Comparison of ENCODE assay signal across 8 cellular contexts in the genomic region with DNA sequence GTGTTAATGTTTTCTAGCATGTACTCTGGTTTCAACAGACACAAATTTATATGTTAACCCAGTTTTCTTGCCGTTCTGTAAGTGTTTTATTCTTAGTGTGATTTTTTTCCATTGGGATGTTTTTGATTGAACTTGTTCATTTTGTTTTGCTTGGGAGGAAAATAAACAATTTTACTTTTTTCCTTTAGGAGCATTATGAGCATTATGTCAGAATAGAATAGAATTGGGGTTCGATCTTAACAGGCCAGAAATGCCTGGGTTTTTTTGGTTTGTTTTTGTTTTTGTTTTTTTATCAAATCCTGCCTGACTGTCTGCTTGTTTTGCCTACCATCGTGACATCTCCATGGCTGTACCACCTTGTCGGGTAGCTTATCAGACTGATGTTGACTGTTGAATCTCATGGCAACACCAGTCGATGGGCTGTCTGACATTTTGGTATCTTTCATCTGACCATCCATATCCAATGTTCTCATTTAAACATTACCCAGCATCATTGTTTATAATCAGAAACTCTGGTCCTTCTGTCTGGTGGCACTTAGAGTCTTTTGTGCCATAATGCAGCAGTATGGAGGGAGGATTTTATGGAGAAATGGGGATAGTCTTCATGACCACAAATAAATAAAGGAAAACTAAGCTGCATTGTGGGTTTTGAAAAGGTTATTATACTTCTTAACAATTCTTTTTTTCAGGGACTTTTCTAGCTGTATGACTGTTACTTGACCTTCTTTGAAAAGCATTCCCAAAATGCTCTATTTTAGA. TPM values are rescaled to one million over a fixed set of nuclear protein-coding genes. Genes with fewer than 3 reads are reported as not detected.
DNase-seq lines count a peak whose midpoint lies in the region; ATAC-seq and TF ChIP-seq lines count a peak whose summit lies in the region.

No MANE protein-coding gene starts in this region.

- peaks cover 0 to 14% of the 10 kb centered on the region in 2 donors for H3K36me3 ChIP-seq in gastroesophageal sphincter

- peaks cover 4 to 83% (median 10%) of the 10 kb centered on the region in 3 donors for H3K4me1 ChIP-seq in gastroesophageal sphincter

- ATAC-seq in WTC11 = no peak
- no peak for ATAC-seq in gastroesophageal sphincter

- CTCF ChIA-PET in WTC11 (lab: Charles Lee) = interaction anchor here (0.7 to 2.5 kb wide), 6 partner anchors 9 to 196 kb away, joined by 3 to 13 read pairs (median 5); no protein-coding TSS in a partner anchor

- H3K27ac Mint-ChIP-seq in activated T-cell treated with anti-CD3 and anti-CD28 coated beads, Interleukin-2, amount 50 U/mL, for 24 hours = peak overlapping the region; percentile 100
- peak overlapping the region; percentile 99 for H3K27ac Mint-ChIP-seq in WTC11

- POLR2A ChIA-PET in WTC11 (lab: Charles Lee) = interaction anchor here (0.7 to 1.4 kb wide), 7 partner anchors 12 to 222 kb away, joined by 3 to 6 read pairs (median 5); a partner anchor contains a TSS

- no peaks in the 10 kb centered on the region for H3K27me3 Mint-ChIP-seq in activated T-cell treated with anti-CD3 and anti-CD28 coated beads, Interleukin-2, amount 50 U/mL, for 24 hours
- H3K27me3 Mint-ChIP-seq in WTC11 (ENCODE audit: low read depth) = no peaks in the 10 kb centered on the region

- H3K27me3 ChIP-seq in gastroesophageal sphincter = no peaks in the 10 kb centered on the region

- peak overlapping the region; percentile 96 for H3K4me3 Mint-ChIP-seq in activated T-cell treated with anti-CD3 and anti-CD28 coated beads, Interleukin-2, amount 50 U/mL, for 24 hours
- H3K4me3 Mint-ChIP-seq in WTC11 = peak overlapping the region; percentile 94

- TF ChIP-seq EP300 in gastroesophageal sphincter (IDR thresholded peaks at IDR 0.05) = no peak

- no peak for DNase-seq in activated T-cell treated with anti-CD3 and anti-CD28 coated beads, Interleukin-2, amount 50 U/mL, for 24 hours
- DNase-seq in activated T-cell treated with anti-CD3 and anti-CD28 coated beads, Interleukin-2, amount 50 U/mL, for 1 hour = no peak
- no peak for DNase-seq in WTC11 (ENCODE audit: low spot score)
- peak; percentile 49 for DNase-seq in stimulated activated CD8-positive, alpha-beta memory T cell treated with anti-CD3 and anti-CD28 coated beads, Interleukin-4, amount 100 ng/mL, for 48 hours
- DNase-seq in 8988T = no peak
- DNase-seq in NCI-H748 (lab: John Stamatoyannopoulos, UW; ENCODE audit: unreplicated experiment) = no peak
- no peak for DNase-seq in GOT3 (lab: John Stamatoyannopoulos, UW)

- peak overlapping the region; percentile 90 to 100 (median 94) for H3K27ac ChIP-seq in gastroesophageal sphincter

- peaks cover 69% of the 10 kb centered on the region for H3K36me3 Mint-ChIP-seq in activated T-cell treated with anti-CD3 and anti-CD28 coated beads, Interleukin-2, amount 50 U/mL, for 24 hours (ENCODE audit: low read depth)
- H3K36me3 Mint-ChIP-seq in WTC11 = peaks cover 52% of the 10 kb centered on the region

- no peaks in the 10 kb centered on the region for H3K9me3 ChIP-seq in gastroesophageal sphincter

- H3K4me1 Mint-ChIP-seq in activated T-cell treated with anti-CD3 and anti-CD28 coated beads, Interleukin-2, amount 50 U/mL, for 24 hours (ENCODE audit: low read depth) = peaks cover 58% of the 10 kb centered on the region
- H3K4me1 Mint-ChIP-seq in WTC11 = peaks cover 65% of the 10 kb centered on the region

- H3K9me3 Mint-ChIP-seq in activated T-cell treated with anti-CD3 and anti-CD28 coated beads, Interleukin-2, amount 50 U/mL, for 24 hours = no peaks in the 10 kb centered on the region
- no peaks in the 10 kb centered on the region for H3K9me3 Mint-ChIP-seq in WTC11

- TF ChIP-seq CTCF in WTC11 (IDR thresholded peaks at IDR 0.05) = no peak
- no peak for TF ChIP-seq CTCF in gastroesophageal sphincter (IDR thresholded peaks at IDR 0.05)

- peak overlapping the region; percentile 60 to 96 for H3K4me3 ChIP-seq in gastroesophageal sphincter

- TF ChIP-seq POLR2A in gastroesophageal sphincter (IDR thresholded peaks at IDR 0.05) = no peak

- WGBS in gastroesophageal sphincter (ENCODE audit: low coverage in 1 of 2), 2 donors = 18 to 19% methylated on average over 5 of the region's 5 CpGs

TF ChIP-seq in WTC11, 78 proteins besides CTCF, POLR2A, EP300 and RAD21:
- TF ChIP-seq, protein P1, sequence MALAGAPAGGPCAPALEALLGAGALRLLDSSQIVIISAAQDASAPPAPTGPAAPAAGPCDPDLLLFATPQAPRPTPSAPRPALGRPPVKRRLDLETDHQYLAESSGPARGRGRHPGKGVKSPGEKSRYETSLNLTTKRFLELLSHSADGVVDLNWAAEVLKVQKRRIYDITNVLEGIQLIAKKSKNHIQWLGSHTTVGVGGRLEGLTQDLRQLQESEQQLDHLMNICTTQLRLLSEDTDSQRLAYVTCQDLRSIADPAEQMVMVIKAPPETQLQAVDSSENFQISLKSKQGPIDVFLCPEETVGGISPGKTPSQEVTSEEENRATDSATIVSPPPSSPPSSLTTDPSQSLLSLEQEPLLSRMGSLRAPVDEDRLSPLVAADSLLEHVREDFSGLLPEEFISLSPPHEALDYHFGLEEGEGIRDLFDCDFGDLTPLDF (CRISPR knock-in tag; IDR thresholded peaks at IDR 0.05) = no peak
- TF ChIP-seq ESRRA (CRISPR knock-in tag; IDR thresholded peaks at IDR 0.05; ENCODE audit: borderline replicate concordance) (no peak), EMX1 (CRISPR knock-in tag; IDR thresholded peaks at IDR 0.05) (peak; percentile 28; the same call in 1 of the 2 replicates), PRRX2 (CRISPR knock-in tag; IDR thresholded peaks at IDR 0.05) (0 out of 2 replicates have a peak, but pooled peaks have one; percentile 55), ZNF121 (CRISPR knock-in tag; IDR thresholded peaks at IDR 0.05) (no peak), ZNF671 (CRISPR knock-in tag; IDR thresholded peaks at IDR 0.05) (peak; percentile 38; the same call in 1 of the 2 replicates), NR2C2 (CRISPR knock-in tag; IDR thresholded peaks at IDR 0.05) (no peak), NFATC4 (CRISPR knock-in tag; IDR thresholded peaks at IDR 0.05) (peak; percentile 19; the same call in 1 of the 2 replicates), RORB (CRISPR knock-in tag; IDR thresholded peaks at IDR 0.05) (no peak)
- TF ChIP-seq, protein P2, sequence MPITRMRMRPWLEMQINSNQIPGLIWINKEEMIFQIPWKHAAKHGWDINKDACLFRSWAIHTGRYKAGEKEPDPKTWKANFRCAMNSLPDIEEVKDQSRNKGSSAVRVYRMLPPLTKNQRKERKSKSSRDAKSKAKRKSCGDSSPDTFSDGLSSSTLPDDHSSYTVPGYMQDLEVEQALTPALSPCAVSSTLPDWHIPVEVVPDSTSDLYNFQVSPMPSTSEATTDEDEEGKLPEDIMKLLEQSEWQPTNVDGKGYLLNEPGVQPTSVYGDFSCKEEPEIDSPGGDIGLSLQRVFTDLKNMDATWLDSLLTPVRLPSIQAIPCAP (CRISPR knock-in tag; IDR thresholded peaks at IDR 0.05) = no peak
- TF ChIP-seq, protein P3, sequence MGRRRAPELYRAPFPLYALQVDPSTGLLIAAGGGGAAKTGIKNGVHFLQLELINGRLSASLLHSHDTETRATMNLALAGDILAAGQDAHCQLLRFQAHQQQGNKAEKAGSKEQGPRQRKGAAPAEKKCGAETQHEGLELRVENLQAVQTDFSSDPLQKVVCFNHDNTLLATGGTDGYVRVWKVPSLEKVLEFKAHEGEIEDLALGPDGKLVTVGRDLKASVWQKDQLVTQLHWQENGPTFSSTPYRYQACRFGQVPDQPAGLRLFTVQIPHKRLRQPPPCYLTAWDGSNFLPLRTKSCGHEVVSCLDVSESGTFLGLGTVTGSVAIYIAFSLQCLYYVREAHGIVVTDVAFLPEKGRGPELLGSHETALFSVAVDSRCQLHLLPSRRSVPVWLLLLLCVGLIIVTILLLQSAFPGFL (CRISPR knock-in tag; IDR thresholded peaks at IDR 0.05; ENCODE audit: borderline replicate concordance) = no peak

RNA-seq across cellular contexts. Expression of a gene that starts 51.7 kb away (rescaled TPM):
- total RNA-seq in WTC11 (2021) (12.0 to 21.4 TPM (median 16.6 TPM) in 3 replicates), gastroesophageal sphincter (10 to 100 TPM in 2 of 4 donors, 1 to 10 TPM in 2; 3.6 to 17.1 (median 10.0) TPM)

RNA-seq across cellular contexts. Expression of a gene that starts 51.8 kb away (rescaled TPM):
- total RNA-seq in WTC11 (2021) = 21.6 to 27.1 TPM (median 22.5 TPM) in 3 replicates
- 10 to 100 TPM; 19.2 to 36.3 (median 27.6) TPM for total RNA-seq in gastroesophageal sphincter
